ENCODE assay signal across 16 cellular contexts in genomic region chr17:74126179-74126900, GRCh38.
"Had no signal": no experiment of that assay in that cellular context is flagged by ENCODE, and none has a peak within 500 bp of the region (broad histone marks: within the 10 kb centered on the region; RNA-seq: fewer than 3 reads in every experiment).

No MANE protein-coding gene starts in this region.

- ATAC-seq: lower lobe of right lung; naive thymus-derived CD4-positive, alpha-beta T cell; right cardiac atrium; WTC11 had no signal

- H3K4me1 Mint-ChIP-seq: activated CD4-positive, alpha-beta T cell treated with anti-CD3 and anti-CD28 coated beads, Interleukin-2, amount 10 ng/mL, durations not matched to agents 24 days and 14 days; activated naive CD8-positive, alpha-beta T cell treated with anti-CD3 and anti-CD28 coated beads for 36 hours had no signal

- H3K27me3 ChIP-seq: brain microvascular endothelial cell had no signal

- H3K27ac ChIP-seq: brain microvascular endothelial cell, hepatocyte, lower lobe of right lung, tibial nerve had no signal

- DNase-seq: activated CD4-positive, alpha-beta T cell treated with anti-CD3 and anti-CD28 coated beads, Interleukin-2, amount 10 ng/mL, durations not matched to agents 24 days and 14 days; activated CD8-positive, alpha-beta memory T cell treated with anti-CD3 and anti-CD28 coated beads for 24 hours; activated gamma-delta T cell; activated naive CD8-positive, alpha-beta T cell treated with anti-CD3 and anti-CD28 coated beads for 36 hours; brain microvascular endothelial cell; dermis blood vessel endothelial cell; erythroblast; lower lobe of right lung; naive thymus-derived CD4-positive, alpha-beta T cell; nucleus accumbens; right cardiac atrium had no signal

- H3K36me3 Mint-ChIP-seq: activated naive CD8-positive, alpha-beta T cell treated with anti-CD3 and anti-CD28 coated beads for 36 hours had no signal

- H3K9me3 ChIP-seq: lower lobe of right lung, tibial nerve had no signal

- H3K36me3 ChIP-seq: brain microvascular endothelial cell, lower lobe of right lung, tibial nerve had no signal

- H3K27ac Mint-ChIP-seq: activated CD4-positive, alpha-beta T cell treated with anti-CD3 and anti-CD28 coated beads, Interleukin-2, amount 10 ng/mL, durations not matched to agents 24 days and 14 days; activated naive CD8-positive, alpha-beta T cell treated with anti-CD3 and anti-CD28 coated beads for 36 hours; progenitor cell of endocrine pancreas; WTC11 had no signal

- H3K9me3 Mint-ChIP-seq: activated CD4-positive, alpha-beta T cell treated with anti-CD3 and anti-CD28 coated beads, Interleukin-2, amount 10 ng/mL, durations not matched to agents 24 days and 14 days; activated naive CD8-positive, alpha-beta T cell treated with anti-CD3 and anti-CD28 coated beads for 36 hours had no signal

- H3K4me3 Mint-ChIP-seq: activated CD4-positive, alpha-beta T cell treated with anti-CD3 and anti-CD28 coated beads, Interleukin-2, amount 10 ng/mL, durations not matched to agents 24 days and 14 days; activated naive CD8-positive, alpha-beta T cell treated with anti-CD3 and anti-CD28 coated beads for 36 hours; naive thymus-derived CD4-positive, alpha-beta T cell; WTC11 had no signal

- H3K4me2 ChIP-seq: hepatocyte, smooth muscle cell had no signal

- H3K27me3 Mint-ChIP-seq: activated CD4-positive, alpha-beta T cell treated with anti-CD3 and anti-CD28 coated beads, Interleukin-2, amount 10 ng/mL, durations not matched to agents 24 days and 14 days; progenitor cell of endocrine pancreas had no signal

- H3K4me3 ChIP-seq: hepatocyte, lower lobe of right lung, smooth muscle cell, tibial nerve had no signal

- H3K4me1 ChIP-seq: lower lobe of right lung, tibial nerve had no signal
